ENCODE assay signal across 10 cellular contexts in genomic region chr16:25707982-25708583, GRCh38. TPM values are rescaled to one million over a fixed set of nuclear protein-coding genes. Genes with fewer than 3 reads are reported as not detected.
A peak's percentile ranks its signal among the peaks of the same experiment; 100 is the strongest.
DNase-seq lines count a peak whose midpoint lies in the region; ATAC-seq, FAIRE-seq and TF ChIP-seq lines count a peak whose summit lies in the region.
"Had no signal": no experiment of that assay in that cellular context is flagged by ENCODE, and none has a peak within 500 bp of the region (broad histone marks: within the 10 kb centered on the region; RNA-seq: fewer than 3 reads in every experiment).

No MANE protein-coding gene starts in this region.

- peak; percentile 22 to 54 (median 45) for TF ChIP-seq CTCF in body of pancreas (IDR thresholded peaks at IDR 0.05)
- peak in 3 of 4 donors; percentile 18 to 25 (median 20) for TF ChIP-seq CTCF in pancreas (IDR thresholded peaks at IDR 0.05)

- no peak overlapping the region for H3K27ac Mint-ChIP-seq in immature natural killer cell

- no peak overlapping the region for H3K27ac ChIP-seq in body of pancreas
- H3K27ac ChIP-seq in pancreas: no peak overlapping the region

- TF ChIP-seq POLR2A in body of pancreas (IDR thresholded peaks at IDR 0.05): no peak

- ATAC-seq in body of pancreas (no peak), pancreas (peak in 2 of 4 donors; percentile 59 to 70), GM18520 (IDR thresholded peaks at IDR 0.05; ENCODE audit: unreplicated experiment) (no peak), Right ventricle myocardium superior (ENCODE audit: poor library complexity) (no peak)

- H3K4me3 ChIP-seq in body of pancreas (no peak overlapping the region), pancreas (no peak overlapping the region)

- H3K4me3 Mint-ChIP-seq in immature natural killer cell: no peak overlapping the region

- no peak for FAIRE-seq in pancreas (lab: Jason Lieb, UNC)

- peaks cover 0 to 10% (median 2%) of the 10 kb centered on the region in 3 donors for H3K27me3 Mint-ChIP-seq in immature natural killer cell (ENCODE audit: low read depth in 3 of 3)

- DNase-seq in NOMO-1 treated with DMSO at 0.1 percent for 48 hours (lab: John Stamatoyannopoulos, UW; ENCODE audit: unreplicated experiment) (peak; percentile 14), NOMO-1 treated with dmso at 0.1 percent for 144 hours (lab: John Stamatoyannopoulos, UW; ENCODE audit: unreplicated experiment) (no peak), M059J (ENCODE audit: low read depth) (peak; percentile 8), body of pancreas (peak; percentile 36 to 59 (median 39)), pancreas (peak in 3 of 6 donors; percentile 23 to 35 (median 23)), Right ventricle myocardium superior (no peak), immature natural killer cell (no peak)
- DNase-seq: DMS153, hippocampal formation had no signal

- H3K36me3 ChIP-seq in body of pancreas (replicated peaks in 1 of 2; ENCODE audit: insufficient read depth in 1 of 2, low read depth in 2 of 2): no peaks in the 10 kb centered on the region
- no peaks in the 10 kb centered on the region for H3K36me3 ChIP-seq in pancreas

- intact Hi-C loops in body of pancreas (cut with DNase I): no loop called here
- intact Hi-C loops in pancreas (cut with DNase I): no loop called here
- intact Hi-C loops in Right ventricle myocardium superior (cut with DNase I): no loop called here

- H3K27me3 ChIP-seq in body of pancreas (no peaks in the 10 kb centered on the region), pancreas (no peaks in the 10 kb centered on the region)

- H3K9me3 ChIP-seq in body of pancreas: no peaks in the 10 kb centered on the region
- H3K9me3 ChIP-seq in pancreas: no peaks in the 10 kb centered on the region

- H3K4me1 Mint-ChIP-seq in immature natural killer cell: no peaks in the 10 kb centered on the region

- WGBS in body of pancreas, 2 donors: 14 to 26% methylated on average over 3 of the region's 3 CpGs
- 20 to 22% methylated on average over 3 of the region's 3 CpGs for WGBS in pancreas, 2 donors

- H3K9me3 Mint-ChIP-seq in immature natural killer cell: peaks cover 0 to 2% (median 0%) of the 10 kb centered on the region in 6 donors

- no peaks in the 10 kb centered on the region for H3K4me1 ChIP-seq in body of pancreas
- H3K4me1 ChIP-seq in pancreas: no peaks in the 10 kb centered on the region

- H3K36me3 Mint-ChIP-seq in immature natural killer cell: no peaks in the 10 kb centered on the region

RNA-seq across cellular contexts. Expression of gene HS3ST4, which starts 16.3 kb away (rescaled TPM):
- total RNA-seq in M059J (2014; rRNA removed; shearing (Covaris generic)): not detected in 2 replicates
- total RNA-seq in body of pancreas (not detected), pancreas (under 1 TPM in 1 of 6 donors, not detected in 5; 0.05 TPM), Right ventricle myocardium superior (not detected)
- polyA plus RNA-seq in pancreas (under 1 TPM in 1 of 2 donors, not detected in 1; 0.19 TPM), immature natural killer cell (not detected)

Comparison
In these comparisons a context has a peak if more than half of its experiments do, and no peak if none do; other contexts are left out.
1. DNase-seq: peak in NOMO-1 treated with DMSO at 0.1 percent for 48 hours (single experiment), M059J (single experiment) and body of pancreas (4 of 4); none in NOMO-1 treated with dmso at 0.1 percent for 144 hours (single experiment), Right ventricle myocardium superior (single experiment) and immature natural killer cell (0 of 3).